ENCODE assay signal across 11 cellular contexts in genomic region chr10:63388421-63389031, GRCh38.
A peak's percentile ranks its signal among the peaks of the same experiment; 100 is the strongest.
DNase-seq lines count a peak whose midpoint lies in the region; ATAC-seq and TF ChIP-seq lines count a peak whose summit lies in the region.
"Had no signal": no experiment of that assay in that cellular context is flagged by ENCODE, and none has a peak within 500 bp of the region (broad histone marks: within the 10 kb centered on the region; RNA-seq: fewer than 3 reads in every experiment).

No MANE protein-coding gene starts in this region.

- TF ChIP-seq CTCF in kidney epithelial cell (IDR thresholded peaks at IDR 0.05; ENCODE audit: insufficient read depth, low read length, poor library complexity, severe bottlenecking) (no peak), omental fat pad (IDR thresholded peaks at IDR 0.05) (no peak)

- H3K36me3 ChIP-seq in kidney epithelial cell (ENCODE audit: control insufficient read depth, insufficient read depth, low read length) = no peaks in the 10 kb centered on the region

- peak; percentile 30 for DNase-seq in NCI-H69 (lab: John Stamatoyannopoulos, UW)
- DNase-seq in kidney epithelial cell (ENCODE audit: low read depth) = peak; percentile 10
- DNase-seq in omental fat pad (ENCODE audit: low spot score) = no peak
- DNase-seq in activated CD4-positive, CD25-positive, alpha-beta regulatory T cell treated with anti-CD3 and anti-CD28 coated beads, Interleukin-2, amount 50 U/mL, for 72 hours = no peak
- no peak for DNase-seq in cortex of kidney (lab: John Stamatoyannopoulos, UW)
- DNase-seq: caudate nucleus; left cardiac atrium; stimulated activated CD4-positive, alpha-beta T cell treated with anti-CD3 and anti-CD28 coated beads, Interleukin-2, amount 100 ng/mL, for 48 hours had no signal

- ATAC-seq in GM18498 (IDR thresholded peaks at IDR 0.05; ENCODE audit: unreplicated experiment) (peak; percentile 68), GM21619 (IDR thresholded peaks at IDR 0.05; ENCODE audit: unreplicated experiment) (peak; percentile 69), GM18519 (IDR thresholded peaks at IDR 0.05; ENCODE audit: low FRiP score, unreplicated experiment) (no peak), omental fat pad (ENCODE audit: low FRiP score) (no peak)
- ATAC-seq: left cardiac atrium had no signal

- H3K4me3 ChIP-seq in kidney epithelial cell (ENCODE audit: low read depth, low read length) = no peak overlapping the region

- no peaks in the 10 kb centered on the region for H3K27me3 ChIP-seq in kidney epithelial cell (ENCODE audit: control insufficient read depth, insufficient read depth, low read length)

Comparison
In these comparisons a context has a peak if more than half of its experiments do, and no peak if none do; other contexts are left out.
1. ATAC-seq: peak in GM18498 (single experiment) and GM21619 (single experiment); none in GM18519 (single experiment) and omental fat pad (single experiment).
2. DNase-seq: peak in NCI-H69 (single experiment) and kidney epithelial cell (single experiment); none in omental fat pad (single experiment), activated CD4-positive, CD25-positive, alpha-beta regulatory T cell treated with anti-CD3 and anti-CD28 coated beads, Interleukin-2, amount 50 U/mL, for 72 hours (single experiment) and cortex of kidney (single experiment).